ENCODE assay signal across 9 cellular contexts in the genomic region with DNA sequence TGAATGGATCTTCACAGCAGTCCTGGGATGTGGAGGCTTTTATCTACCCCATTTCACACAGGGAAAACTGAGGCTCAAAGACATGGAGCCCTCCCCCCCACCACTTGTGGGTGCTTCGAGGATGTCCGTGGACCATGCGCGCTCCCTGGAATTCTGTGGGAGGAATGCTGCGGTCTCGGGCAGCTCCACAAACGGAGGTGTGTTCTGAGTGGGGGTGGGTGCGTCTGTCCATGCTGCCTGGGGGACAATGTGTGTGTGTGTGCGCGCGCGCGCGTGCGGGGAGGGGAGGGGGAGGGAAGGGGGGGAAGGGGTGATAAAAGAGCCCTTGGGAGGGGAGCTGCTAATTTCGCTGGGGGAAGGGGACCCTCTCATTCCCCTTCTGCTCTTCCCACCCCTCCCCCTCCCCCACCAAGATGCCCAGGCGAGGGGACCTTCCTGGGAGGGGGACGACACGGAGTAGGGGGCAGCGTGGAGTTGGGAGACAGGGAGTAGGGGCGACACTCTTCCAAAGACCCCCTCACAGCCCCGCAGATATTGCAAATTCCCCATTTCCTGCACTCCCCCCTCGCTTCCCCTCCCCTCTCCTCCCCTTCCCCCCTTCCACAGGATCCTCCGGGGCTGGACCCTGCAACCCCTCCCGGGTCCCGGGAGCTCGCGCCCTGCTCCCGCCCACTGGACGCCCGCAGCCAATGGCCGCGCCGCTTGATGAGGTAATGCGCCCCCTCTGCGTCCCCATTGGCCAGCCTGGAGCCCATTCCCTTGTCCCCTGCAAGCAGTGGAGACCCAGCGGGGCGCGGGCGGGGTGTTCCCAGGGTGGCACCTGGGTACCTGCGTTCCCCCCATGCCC. TPM values are rescaled to one million over a fixed set of nuclear protein-coding genes. Genes with fewer than 3 reads are reported as not detected.
DNase-seq lines count a peak whose midpoint lies in the region; ATAC-seq and TF ChIP-seq lines count a peak whose summit lies in the region.
"Had no signal": no experiment of that assay in that cellular context is flagged by ENCODE, and none has a peak within 500 bp of the region (broad histone marks: within the 10 kb centered on the region; RNA-seq: fewer than 3 reads in every experiment).

No MANE protein-coding gene starts in this region.

- no peak overlapping the region for H2BK5ac ChIP-seq in H9 (ENCODE audit: insufficient read length, low read length)

- H3T11ph ChIP-seq in H9 (ENCODE audit: low read length): no peak overlapping the region

- POLR2A ChIA-PET in AG04449 (lab: Yijun Ruan, JAX): no interaction called here

- H3K27me3 ChIP-seq in H9 (ENCODE audit: insufficient read depth, low read length): no peaks in the 10 kb centered on the region
- H3K27me3 ChIP-seq in iPS-18a (ENCODE audit: control insufficient read depth, insufficient read depth, low read length): no peaks in the 10 kb centered on the region
- H3K27me3 ChIP-seq in SJCRH30: no peaks in the 10 kb centered on the region

- no peak for TF ChIP-seq CTCF in AG04449 (IDR thresholded peaks at IDR 0.05; ENCODE audit: insufficient read depth, low read length, missing control alignments)
- no peak for TF ChIP-seq CTCF in H9 (conservative IDR thresholded peaks at IDR 0.05)

- peak overlapping the region; percentile 92 for H3K4me2 ChIP-seq in H9 (ENCODE audit: insufficient read depth, insufficient read length, low read length)

- H3K4me1 Mint-ChIP-seq in H9: peaks cover 14 to 25% of the 10 kb centered on the region in 2 experiments; a peak in 3 of 4 replicates
- H3K4me1 Mint-ChIP-seq in activated naive CD8-positive, alpha-beta T cell treated with anti-CD3 and anti-CD28 coated beads for 36 hours: peaks cover 18% of the 10 kb centered on the region

- H3K18ac ChIP-seq in H9 (ENCODE audit: insufficient read length, low read depth, low read length): peak overlapping the region; percentile 21

- peak; percentile 12 for DNase-seq in AG04449 (ENCODE audit: low read depth, low spot score)
- peak; percentile 94 for DNase-seq in H9
- peak; percentile 76 for DNase-seq in SK-N-DZ (ENCODE audit: low spot score)
- DNase-seq in SJCRH30: no peak
- no peak for DNase-seq in activated naive CD8-positive, alpha-beta T cell treated with anti-CD3 and anti-CD28 coated beads for 36 hours

- H2AFZ ChIP-seq in H9 (ENCODE audit: low read length): no peak overlapping the region

- no peaks in the 10 kb centered on the region for H3K9me3 Mint-ChIP-seq in H9
- H3K9me3 Mint-ChIP-seq in activated naive CD8-positive, alpha-beta T cell treated with anti-CD3 and anti-CD28 coated beads for 36 hours: peaks cover 2% of the 10 kb centered on the region

- H2BK120ac ChIP-seq in H9 (ENCODE audit: low read depth, low read length, poor library complexity, severe bottlenecking): no peak overlapping the region

- H3K36me3 Mint-ChIP-seq in H9 (ENCODE audit: insufficient read depth in 1 of 3, low read depth in 3 of 3): no peaks in the 10 kb centered on the region; a peak in 1 of 7 replicates
- no peaks in the 10 kb centered on the region for H3K36me3 Mint-ChIP-seq in activated naive CD8-positive, alpha-beta T cell treated with anti-CD3 and anti-CD28 coated beads for 36 hours

- H2BK20ac ChIP-seq in H9 (ENCODE audit: low read depth, low read length, poor library complexity, severe bottlenecking): no peak overlapping the region

- H3K9me3 ChIP-seq in H9 (ENCODE audit: control insufficient read depth, low read depth, low read length): no peaks in the 10 kb centered on the region
- H3K9me3 ChIP-seq in iPS-18a (ENCODE audit: control insufficient read depth, low read depth, low read length): no peaks in the 10 kb centered on the region
- H3K9me3 ChIP-seq in SJCRH30 (replicated peaks): no peaks in the 10 kb centered on the region

- H2BK12ac ChIP-seq in H9 (ENCODE audit: insufficient read length, low read depth, low read length): no peak overlapping the region

- H3K27ac Mint-ChIP-seq in H9: peak overlapping the region in 1 of 3 experiments; percentile 59; a peak in 1 of 7 replicates
- H3K27ac Mint-ChIP-seq in activated naive CD8-positive, alpha-beta T cell treated with anti-CD3 and anti-CD28 coated beads for 36 hours: no peak overlapping the region

- H3K79me1 ChIP-seq in H9 (ENCODE audit: insufficient read depth, low read depth, low read length, poor library complexity, severe bottlenecking): no peaks in the 10 kb centered on the region

- H3K4me3 ChIP-seq in AG04449 (ENCODE audit: low read depth, low read length) (peak overlapping the region; percentile 55), iPS-18a (ENCODE audit: low read length) (peak overlapping the region; percentile 77), SJCRH30 (no peak overlapping the region)

- H4K8ac ChIP-seq in H9 (replicated peaks; ENCODE audit: insufficient read length, low read depth, low read length): no peak overlapping the region

- no peak overlapping the region for H3K56ac ChIP-seq in H9 (ENCODE audit: insufficient read length, low read depth, low read length)

- no peaks in the 10 kb centered on the region for H3K36me3 ChIP-seq in iPS-18a (ENCODE audit: control insufficient read depth, low read depth, low read length)
- H3K36me3 ChIP-seq in SJCRH30: no peaks in the 10 kb centered on the region

- no peak overlapping the region for H2BK15ac ChIP-seq in H9 (ENCODE audit: low read depth, low read length)

- H3K4ac ChIP-seq in H9 (ENCODE audit: low read depth, low read length): no peak overlapping the region

- H3K9ac ChIP-seq in H9 (ENCODE audit: extremely low read depth, insufficient read length, low read length): peak overlapping the region; percentile 36
- peak overlapping the region; percentile 72 for H3K9ac ChIP-seq in iPS-18a (ENCODE audit: low read length)

- no peak for ATAC-seq in HG03045 (IDR thresholded peaks at IDR 0.05; ENCODE audit: unreplicated experiment)
- ATAC-seq in GM18861 (IDR thresholded peaks at IDR 0.05; ENCODE audit: unreplicated experiment): no peak

- H3K27ac ChIP-seq in H9 (ENCODE audit: insufficient read length, low read depth, low read length) (no peak overlapping the region), iPS-18a (ENCODE audit: low read length) (no peak overlapping the region), SJCRH30 (no peak overlapping the region)

- peaks cover 5% of the 10 kb centered on the region for H3K23me2 ChIP-seq in H9 (ENCODE audit: insufficient read length, low read depth, low read length, poor library complexity, severe bottlenecking)

- H3K4me3 Mint-ChIP-seq in H9: peak overlapping the region; percentile 67 to 86
- no peak overlapping the region for H3K4me3 Mint-ChIP-seq in activated naive CD8-positive, alpha-beta T cell treated with anti-CD3 and anti-CD28 coated beads for 36 hours

- H3K4me1 ChIP-seq in H9 (ENCODE audit: insufficient read depth, low read length) (0 out of 2 replicates have a peak, but pooled peaks cover 2% of the 10 kb centered on the region), iPS-18a (ENCODE audit: control insufficient read depth, low read depth, low read length) (no peaks in the 10 kb centered on the region), SJCRH30 (no peaks in the 10 kb centered on the region)

- H2AK5ac ChIP-seq in H9 (ENCODE audit: insufficient read length, low read length): no peak overlapping the region

- H3K14ac ChIP-seq in H9 (ENCODE audit: insufficient read depth, low read length): peak overlapping the region; percentile 45; the same call in 1 of the 2 replicates

- no peaks in the 10 kb centered on the region for H3K79me2 ChIP-seq in H9 (ENCODE audit: insufficient read depth, low read length)

- no peak overlapping the region for H3K23ac ChIP-seq in H9 (ENCODE audit: insufficient read length, low read depth, low read length)

- H4K91ac ChIP-seq in H9 (ENCODE audit: insufficient read length, low read depth, low read length): no peak overlapping the region

- H3K27me3 Mint-ChIP-seq in H9 (ENCODE audit: low read depth): peaks cover 73% of the 10 kb centered on the region
- H3K27me3 Mint-ChIP-seq in activated naive CD8-positive, alpha-beta T cell treated with anti-CD3 and anti-CD28 coated beads for 36 hours: peaks cover 66% of the 10 kb centered on the region

- no CpG with 5 or more reads among the region's 41 CpGs for WGBS in H9 (ENCODE audit: extremely low coverage, insufficient read length, low lambda C conversion rate)

- H4K20me1 ChIP-seq in H9 (ENCODE audit: control insufficient read depth, insufficient read depth, insufficient read length): no peaks in the 10 kb centered on the region

- H4K5ac ChIP-seq in H9 (ENCODE audit: insufficient read length, low read depth, low read length): no peak overlapping the region

- CTCF ChIA-PET in AG04449 (lab: Yijun Ruan, JAX): interaction anchor here (0.6 to 1.3 kb wide), 2 partner anchors 14 to 391 kb away, joined by 3 read pairs; no protein-coding TSS in a partner anchor

RNA-seq across cellular contexts. Expression of gene ZNRF4, which starts 18.9 kb away (rescaled TPM):
- not detected in 2 replicates for total RNA-seq in H9 (2021)
- not detected in 2 replicates for polyA plus RNA-seq in SK-N-DZ (2014; cell fraction: cytosol; rRNA removed)
- polyA plus RNA-seq in SK-N-DZ (2014; cell fraction: nucleus; rRNA removed): not detected in 2 replicates
- total RNA-seq in SJCRH30 (2014; rRNA removed; shearing (Covaris generic)): not detected in 2 replicates
- total RNA-seq in activated naive CD8-positive, alpha-beta T cell treated with anti-CD3 and anti-CD28 coated beads for 36 hours: not detected
- polyA plus RNA-seq: keratinocyte had no signal

Comparison
In these comparisons a context has a peak if more than half of its experiments do, and no peak if none do; other contexts are left out.
1. DNase-seq: peak in AG04449 (single experiment), H9 (single experiment) and SK-N-DZ (single experiment); none in SJCRH30 (0 of 2) and activated naive CD8-positive, alpha-beta T cell treated with anti-CD3 and anti-CD28 coated beads for 36 hours (single experiment).